35 cellular contexts compared by ENCODE assay signal in genomic region chr13:59609421-59609820, GRCh38.
"Had no signal": no experiment of that assay in that cellular context is flagged by ENCODE, and none has a peak within 500 bp of the region (broad histone marks: within the 10 kb centered on the region; RNA-seq: fewer than 3 reads in every experiment).

No MANE protein-coding gene starts in this region.

- H3K27me3 Mint-ChIP-seq: activated B cell treated with CpG ODN at 0.5 μM for 24 hours; activated CD4-positive, alpha-beta memory T cell treated with anti-CD3 and anti-CD28 coated beads for 36 hours; activated CD4-positive, alpha-beta T cell treated with anti-CD3 and anti-CD28 coated beads, Interleukin-2, amount 10 ng/mL, durations not matched to agents 24 days and 14 days; activated naive CD8-positive, alpha-beta T cell; activated T-cell treated with anti-CD3 and anti-CD28 coated beads, Interleukin-2, amount 50 U/mL, for 24 hours; central memory CD8-positive, alpha-beta T cell had no signal

- H3K27me3 ChIP-seq: ascending aorta, cardiac muscle cell, colonic mucosa had no signal

- H3K27ac Mint-ChIP-seq: activated B cell treated with CpG ODN at 0.5 μM for 24 hours; activated CD4-positive, alpha-beta memory T cell treated with anti-CD3 and anti-CD28 coated beads for 36 hours; activated CD4-positive, alpha-beta T cell treated with anti-CD3 and anti-CD28 coated beads, Interleukin-2, amount 10 ng/mL, durations not matched to agents 24 days and 14 days; activated CD8-positive, alpha-beta T cell treated with anti-CD3 and anti-CD28 coated beads for 36 hours; activated naive CD4-positive, alpha-beta T cell treated with anti-CD3 and anti-CD28 coated beads, Interleukin-2, amount 10 ng/mL, durations not matched to agents 7 days and 5 days; activated naive CD4-positive, alpha-beta T cell treated with anti-CD3 and anti-CD28 coated beads, Interleukin-2, amount 50 U/mL, for 24 hours; activated naive CD8-positive, alpha-beta T cell; activated naive CD8-positive, alpha-beta T cell treated with anti-CD3 and anti-CD28 coated beads, Interleukin-2, amount 10 ng/mL, durations not matched to agents 7 days and 5 days; activated naive CD8-positive, alpha-beta T cell treated with anti-CD3 and anti-CD28 coated beads, Interleukin-2, amount 50 U/mL, for 24 hours; activated T-cell treated with anti-CD3 and anti-CD28 coated beads, Interleukin-2, amount 50 U/mL, for 24 hours; activated T-helper 2 cell treated with anti-CD3 and anti-CD28 coated beads, Interferon-gamma antibody, Interleukin-2, Interleukin-4, amounts not matched to agents 10 μg/mL and 5 μg/mL and 100 μg/mL, durations not matched to agents 14 hours and 24 hours and 36 hours; brain; T-helper 1 cell treated with Interleukin-12 subunit alpha and Interleukin-12 subunit beta and Interleukin-4 antibody, amounts not matched to agents 30 μg/mL and 1 μg/mL, for 36 hours; T-helper 2 cell treated with Interferon-gamma antibody and Interleukin-4, amounts not matched to agents 5 μg/mL and 100 μg/mL, for 36 hours had no signal

- H3K4me1 Mint-ChIP-seq: activated B cell treated with CpG ODN at 0.5 μM for 24 hours; activated CD4-positive, alpha-beta T cell treated with anti-CD3 and anti-CD28 coated beads, Interleukin-2, amount 10 ng/mL, durations not matched to agents 24 days and 14 days; activated naive CD4-positive, alpha-beta T cell treated with anti-CD3 and anti-CD28 coated beads, Interleukin-2, amount 10 ng/mL, durations not matched to agents 7 days and 5 days; activated naive CD4-positive, alpha-beta T cell treated with anti-CD3 and anti-CD28 coated beads, Interleukin-2, amount 50 U/mL, for 24 hours; activated naive CD8-positive, alpha-beta T cell treated with anti-CD3 and anti-CD28 coated beads, Interleukin-2, amount 10 ng/mL, durations not matched to agents 7 days and 5 days; activated naive CD8-positive, alpha-beta T cell treated with anti-CD3 and anti-CD28 coated beads, Interleukin-2, amount 50 U/mL, for 24 hours; brain; central memory CD8-positive, alpha-beta T cell had no signal

- H3K27ac ChIP-seq: ascending aorta, cardiac muscle cell, colonic mucosa, VCaP had no signal

- H3K36me3 ChIP-seq: ascending aorta, cardiac muscle cell, colonic mucosa had no signal

- H3K9me3 Mint-ChIP-seq: activated CD4-positive, alpha-beta memory T cell treated with anti-CD3 and anti-CD28 coated beads for 36 hours; activated CD4-positive, alpha-beta T cell treated with anti-CD3 and anti-CD28 coated beads, Interleukin-2, amount 10 ng/mL, durations not matched to agents 24 days and 14 days; activated CD8-positive, alpha-beta T cell treated with anti-CD3 and anti-CD28 coated beads for 36 hours; activated naive CD4-positive, alpha-beta T cell treated with anti-CD3 and anti-CD28 coated beads, Interleukin-2, amount 10 ng/mL, durations not matched to agents 7 days and 5 days; activated naive CD8-positive, alpha-beta T cell treated with anti-CD3 and anti-CD28 coated beads, Interleukin-2, amount 10 ng/mL, durations not matched to agents 7 days and 5 days; activated naive CD8-positive, alpha-beta T cell treated with anti-CD3 and anti-CD28 coated beads, Interleukin-2, amount 50 U/mL, for 24 hours; activated T-cell treated with anti-CD3 and anti-CD28 coated beads, Interleukin-2, amount 50 U/mL, for 24 hours; activated T-helper 2 cell treated with anti-CD3 and anti-CD28 coated beads, Interferon-gamma antibody, Interleukin-2, Interleukin-4, amounts not matched to agents 10 μg/mL and 5 μg/mL and 100 μg/mL, durations not matched to agents 14 hours and 24 hours and 36 hours; T-helper 1 cell treated with Interleukin-12 subunit alpha and Interleukin-12 subunit beta and Interleukin-4 antibody, amounts not matched to agents 30 μg/mL and 1 μg/mL, for 36 hours; T-helper 2 cell treated with Interferon-gamma antibody and Interleukin-4, amounts not matched to agents 5 μg/mL and 100 μg/mL, for 36 hours had no signal

- H3K4me1 ChIP-seq: ascending aorta, colonic mucosa had no signal

- H3K4me3 ChIP-seq: ascending aorta, cardiac muscle cell, colonic mucosa had no signal

- ATAC-seq: activated CD8-positive, alpha-beta T cell treated with anti-CD3 and anti-CD28 coated beads for 36 hours; activated naive CD8-positive, alpha-beta T cell treated with anti-CD3 and anti-CD28 coated beads, Interleukin-2, amount 50 U/mL, for 24 hours had no signal

- DNase-seq: activated B cell treated with CpG ODN at 0.5 μM for 24 hours; activated CD4-positive, alpha-beta memory T cell treated with anti-CD3 and anti-CD28 coated beads for 36 hours; activated CD4-positive, alpha-beta T cell treated with anti-CD3 and anti-CD28 coated beads for 4 hours; activated CD4-positive, alpha-beta T cell treated with anti-CD3 and anti-CD28 coated beads, Interleukin-2, amount 10 ng/mL, durations not matched to agents 24 days and 14 days; activated CD4-positive, alpha-beta T cell treated with anti-CD3 and anti-CD28 coated beads, Interleukin-2, amount 50 U/mL, for 1 hour; activated CD4-positive, alpha-beta T cell treated with anti-CD3 and anti-CD28 coated beads, Interleukin-2, amount 50 U/mL, for 4 hours; activated CD4-positive, CD25-positive, alpha-beta regulatory T cell treated with anti-CD3 and anti-CD28 coated beads, Interleukin-2, amount 50 U/mL, for 72 hours; activated CD8-positive, alpha-beta memory T cell treated with anti-CD3 and anti-CD28 coated beads, Interleukin-2, amount 50 U/mL, for 4 hours; activated CD8-positive, alpha-beta T cell treated with anti-CD3 and anti-CD28 coated beads for 36 hours; activated effector memory CD4-positive, alpha-beta T cell treated with Interleukin-2 at 50 U/mL for 16 hours; activated gamma-delta T cell; activated naive CD4-positive, alpha-beta T cell treated with anti-CD3 and anti-CD28 coated beads, Interleukin-2, amount 10 ng/mL, durations not matched to agents 7 days and 5 days; activated naive CD4-positive, alpha-beta T cell treated with Interleukin-2 at 50 U/mL for 16 hours; activated naive CD8-positive, alpha-beta T cell treated with anti-CD3 and anti-CD28 coated beads, Interleukin-2, amount 10 ng/mL, durations not matched to agents 7 days and 5 days; activated naive CD8-positive, alpha-beta T cell treated with anti-CD3 and anti-CD28 coated beads, Interleukin-2, amount 50 U/mL, for 24 hours; activated T-cell treated with anti-CD3 and anti-CD28 coated beads, Interleukin-2, amount 50 U/mL, for 24 hours; activated T-cell treated with anti-CD3 and anti-CD28 coated beads, Interleukin-2, amount 50 U/mL, for 48 hours; amygdala; anterior cingulate cortex; caudate nucleus; cerebellar nuclear complex; colonic mucosa; T-helper 1 cell; T-helper 2 cell; T-helper 9 cell had no signal

- H3K4me3 Mint-ChIP-seq: activated B cell treated with CpG ODN at 0.5 μM for 24 hours; activated CD4-positive, alpha-beta memory T cell treated with anti-CD3 and anti-CD28 coated beads for 36 hours; activated CD4-positive, alpha-beta T cell treated with anti-CD3 and anti-CD28 coated beads, Interleukin-2, amount 10 ng/mL, durations not matched to agents 24 days and 14 days; activated CD8-positive, alpha-beta T cell treated with anti-CD3 and anti-CD28 coated beads for 36 hours; activated naive CD4-positive, alpha-beta T cell treated with anti-CD3 and anti-CD28 coated beads, Interleukin-2, amount 10 ng/mL, durations not matched to agents 7 days and 5 days; activated naive CD4-positive, alpha-beta T cell treated with anti-CD3 and anti-CD28 coated beads, Interleukin-2, amount 50 U/mL, for 24 hours; activated naive CD8-positive, alpha-beta T cell; activated naive CD8-positive, alpha-beta T cell treated with anti-CD3 and anti-CD28 coated beads, Interleukin-2, amount 10 ng/mL, durations not matched to agents 7 days and 5 days; activated naive CD8-positive, alpha-beta T cell treated with anti-CD3 and anti-CD28 coated beads, Interleukin-2, amount 50 U/mL, for 24 hours; activated T-cell treated with anti-CD3 and anti-CD28 coated beads, Interleukin-2, amount 50 U/mL, for 24 hours; brain; central memory CD8-positive, alpha-beta T cell; T-helper 1 cell treated with Interleukin-12 subunit alpha and Interleukin-12 subunit beta and Interleukin-4 antibody, amounts not matched to agents 30 μg/mL and 1 μg/mL, for 36 hours; T-helper 2 cell treated with Interferon-gamma antibody and Interleukin-4, amounts not matched to agents 5 μg/mL and 100 μg/mL, for 36 hours had no signal
